Comparison of ENCODE assay signal across 8 cellular contexts in the genomic region with DNA sequence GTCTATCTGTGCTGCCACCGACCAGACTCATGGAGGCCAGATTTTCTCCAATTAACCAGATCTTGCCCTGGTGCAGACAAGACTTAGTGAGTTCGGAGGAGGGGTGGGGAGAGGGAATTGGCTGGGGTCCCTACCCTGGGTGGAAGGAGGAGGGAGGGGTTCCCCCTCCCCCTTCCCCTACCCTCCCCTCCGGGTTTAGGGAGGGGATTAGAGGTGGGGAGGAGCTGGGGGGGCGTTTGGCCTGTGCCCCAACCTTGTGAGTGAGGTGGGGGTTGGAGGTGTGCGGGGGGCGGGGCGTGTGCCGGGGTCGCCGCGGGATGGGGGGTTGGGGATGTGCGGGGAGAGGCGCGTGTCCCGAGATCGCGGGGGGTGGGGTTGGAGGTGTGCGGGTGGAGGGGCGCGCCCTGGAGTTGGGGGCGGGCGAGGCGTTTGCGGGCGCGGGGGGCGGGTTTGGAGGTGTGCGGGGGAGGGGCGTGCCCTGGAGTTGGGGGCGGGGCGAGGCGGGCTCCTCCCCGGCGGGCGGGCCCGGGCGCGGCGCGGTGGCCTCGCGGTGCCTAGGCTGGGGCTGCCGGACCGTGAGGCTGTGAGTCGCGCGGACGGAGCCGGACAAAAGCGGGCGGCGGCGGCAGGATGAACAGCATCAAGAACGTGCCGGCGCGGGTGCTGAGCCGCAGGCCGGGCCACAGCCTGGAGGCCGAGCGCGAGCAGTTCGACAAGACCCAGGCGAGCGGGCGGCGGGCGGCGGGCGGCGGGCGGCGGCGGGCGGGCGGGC. TPM values are rescaled to one million over a fixed set of nuclear protein-coding genes. Genes with fewer than 3 reads are reported as not detected.
DNase-seq lines count a peak whose midpoint lies in the region; ATAC-seq and TF ChIP-seq lines count a peak whose summit lies in the region.

A gene with protein sequence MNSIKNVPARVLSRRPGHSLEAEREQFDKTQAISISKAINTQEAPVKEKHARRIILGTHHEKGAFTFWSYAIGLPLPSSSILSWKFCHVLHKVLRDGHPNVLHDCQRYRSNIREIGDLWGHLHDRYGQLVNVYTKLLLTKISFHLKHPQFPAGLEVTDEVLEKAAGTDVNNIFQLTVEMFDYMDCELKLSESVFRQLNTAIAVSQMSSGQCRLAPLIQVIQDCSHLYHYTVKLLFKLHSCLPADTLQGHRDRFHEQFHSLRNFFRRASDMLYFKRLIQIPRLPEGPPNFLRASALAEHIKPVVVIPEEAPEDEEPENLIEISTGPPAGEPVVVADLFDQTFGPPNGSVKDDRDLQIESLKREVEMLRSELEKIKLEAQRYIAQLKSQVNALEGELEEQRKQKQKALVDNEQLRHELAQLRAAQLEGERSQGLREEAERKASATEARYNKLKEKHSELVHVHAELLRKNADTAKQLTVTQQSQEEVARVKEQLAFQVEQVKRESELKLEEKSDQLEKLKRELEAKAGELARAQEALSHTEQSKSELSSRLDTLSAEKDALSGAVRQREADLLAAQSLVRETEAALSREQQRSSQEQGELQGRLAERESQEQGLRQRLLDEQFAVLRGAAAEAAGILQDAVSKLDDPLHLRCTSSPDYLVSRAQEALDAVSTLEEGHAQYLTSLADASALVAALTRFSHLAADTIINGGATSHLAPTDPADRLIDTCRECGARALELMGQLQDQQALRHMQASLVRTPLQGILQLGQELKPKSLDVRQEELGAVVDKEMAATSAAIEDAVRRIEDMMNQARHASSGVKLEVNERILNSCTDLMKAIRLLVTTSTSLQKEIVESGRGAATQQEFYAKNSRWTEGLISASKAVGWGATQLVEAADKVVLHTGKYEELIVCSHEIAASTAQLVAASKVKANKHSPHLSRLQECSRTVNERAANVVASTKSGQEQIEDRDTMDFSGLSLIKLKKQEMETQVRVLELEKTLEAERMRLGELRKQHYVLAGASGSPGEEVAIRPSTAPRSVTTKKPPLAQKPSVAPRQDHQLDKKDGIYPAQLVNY (plus strand): TSS at position 537 of the 772 bp plus-strand sequence. CDS start 94 bp downstream, at position 631.

- H3K9me3 ChIP-seq in adrenal gland (replicated peaks in 1 of 3), result no peaks in the 10 kb centered on the region
- no peaks in the 10 kb centered on the region for H3K9me3 ChIP-seq in right cardiac atrium (ENCODE audit: control insufficient read depth, low read length)

- H3K4me3 Mint-ChIP-seq in CD14-positive monocyte, result peak within 1 kb of the TSS; percentile 86 to 95

- TF ChIP-seq POLR2A in adrenal gland (IDR thresholded peaks at IDR 0.05), result peak in 1 of 2 donors; percentile 55

- H3K27me3 Mint-ChIP-seq in CD14-positive monocyte (ENCODE audit: low read depth in 3 of 3), result peaks cover 49 to 70% (median 56%) of the 10 kb centered on the region in 3 donors

- peaks cover 7 to 9% of the 10 kb centered on the region in 2 donors for H3K36me3 Mint-ChIP-seq in CD14-positive monocyte

- intact Hi-C loops in CD14-positive monocyte (cut with micrococcal nuclease) (no loop called here), adrenal gland (cut with DNase I) (no loop called here), right cardiac atrium (cut with DNase I) (no loop called here)

- DNase-seq in CD14-positive monocyte (ENCODE audit: low spot score) (peak; percentile 41), H7 (peak; percentile 95), adrenal gland (peak in 4 of 7 donors; percentile 48 to 70 (median 58)), right cardiac atrium (peak in 2 of 3 donors; percentile 79 to 80), retinal pigment epithelial cell (ENCODE audit: low read depth) (no peak)

- TF ChIP-seq CTCF in CD14-positive monocyte (IDR thresholded peaks at IDR 0.05) (no peak), adrenal gland (IDR thresholded peaks at IDR 0.05) (no peak), retinal pigment epithelial cell (conservative IDR thresholded peaks at IDR 0.05; ENCODE audit: low read depth, low read length) (no peak)

- ATAC-seq in SK-N-SH treated with all-trans-retinoic acid at 6 μM for 48 hours, result peak; percentile 58
- peak; percentile 48 to 58 for ATAC-seq in right cardiac atrium
- no peak for ATAC-seq in GM21786 (IDR thresholded peaks at IDR 0.05; ENCODE audit: unreplicated experiment)
- ATAC-seq in HG03135 (IDR thresholded peaks at IDR 0.05; ENCODE audit: unreplicated experiment), result no peak

- WGBS in adrenal gland, 4 donors, result 0 to 2% (median 1%) methylated on average over 2 to 71 of the region's 76 CpGs
- WGBS in right cardiac atrium, result under 1% methylated on average over 70 of the region's 76 CpGs

- peaks cover 28% of the 10 kb centered on the region for H3K4me1 Mint-ChIP-seq in CD14-positive monocyte

- peak within 1 kb of the TSS; percentile 77 to 94 (median 78) for H3K27ac ChIP-seq in adrenal gland
- H3K27ac ChIP-seq in right cardiac atrium (ENCODE audit: low read length), result peak within 1 kb of the TSS; percentile 84

- peaks cover 2 to 17% (median 5%) of the 10 kb centered on the region in 7 donors for H3K9me3 Mint-ChIP-seq in CD14-positive monocyte

- peaks cover 11 to 13% of the 10 kb centered on the region in 2 donors for H3K4me1 ChIP-seq in adrenal gland (replicated peaks in 1 of 2)
- H3K4me1 ChIP-seq in right cardiac atrium (ENCODE audit: control insufficient read depth, insufficient read depth, low read length), result no peaks in the 10 kb centered on the region

- H3K36me3 ChIP-seq in H7 (replicated peaks; ENCODE audit: control insufficient read depth, insufficient read depth, low read length) (no peaks in the 10 kb centered on the region), adrenal gland (replicated peaks in 1 of 2) (no peaks in the 10 kb centered on the region)

- H3K27me3 ChIP-seq in H7 (ENCODE audit: control insufficient read depth, insufficient read depth, low read length) (peaks cover 12% of the 10 kb centered on the region), adrenal gland (no peaks in the 10 kb centered on the region), right cardiac atrium (ENCODE audit: control insufficient read depth, insufficient read depth) (no peaks in the 10 kb centered on the region)

- H3K4me3 ChIP-seq in H7 (ENCODE audit: insufficient read depth, low read depth, low read length) (peak within 1 kb of the TSS; percentile 49), adrenal gland (peak within 1 kb of the TSS in 2 of 4 donors; percentile 54 to 91), right cardiac atrium (ENCODE audit: low read length) (peak within 1 kb of the TSS; percentile 89), retinal pigment epithelial cell (ENCODE audit: low read length) (peak within 1 kb of the TSS; percentile 68)

- peak within 1 kb of the TSS in 3 of 7 donors; percentile 37 to 81 (median 78) for H3K27ac Mint-ChIP-seq in CD14-positive monocyte

TF ChIP-seq in SK-N-SH treated with all-trans-retinoic acid at 6 μM for 48 hours, 23 proteins besides CTCF, POLR2A, EP300 and RAD21:
- TF ChIP-seq SNAI2 (CRISPR knock-in tag; IDR thresholded peaks at IDR 0.05), result no peak
- TF ChIP-seq ISL1 (CRISPR knock-in tag; IDR thresholded peaks at IDR 0.05), result no peak
- TF ChIP-seq ZC3H10 (CRISPR knock-in tag; IDR thresholded peaks at IDR 0.05), result no peak

RNA-seq across cellular contexts. Expression of the gene that starts here (rescaled TPM):
- under 1 TPM in 1 of 2 donors, not detected in 1; 0.09 TPM for polyA plus RNA-seq in CD14-positive monocyte
- total RNA-seq in H7 (2014; rRNA removed; shearing (Covaris generic)), result 33.6 and 35.6 TPM in 2 replicates
- total RNA-seq in adrenal gland, result 100 to 1,000 TPM in 1 of 8 donors, 10 to 100 TPM in 7; 32.2 to 107 (median 41.3) TPM
- 10 to 100 TPM; 21.6 to 70.9 (median 57.5) TPM for polyA plus RNA-seq in adrenal gland
- 10 to 100 TPM; 25.0 to 48.7 (median 34.2) TPM for total RNA-seq in right cardiac atrium
- polyA plus RNA-seq in right cardiac atrium, result 34.9 TPM

Comparison
In these comparisons a context has a peak if more than half of its experiments do, and no peak if none do; other contexts are left out.
1. RNA of the gene that starts here (polyA plus RNA-seq): 21.6 to 70.9 TPM in adrenal gland and 34.9 TPM in right cardiac atrium (single experiment); 0.09 TPM in CD14-positive monocyte; every median in the first group is over 10 times any median in the second.
2. Peak in DNase-seq in CD14-positive monocyte; RNA of the gene not detected or under 1 TPM.
3. ATAC-seq: peak in SK-N-SH treated with all-trans-retinoic acid at 6 μM for 48 hours (single experiment) and right cardiac atrium (2 of 2); none in GM21786 (single experiment) and HG03135 (single experiment).